In genomic region chr3:143158549-143158988, GRCh38 we compare ENCODE assay signal across 1 cellular context.
TF ChIP-seq lines count a peak whose summit lies in the region.

No MANE protein-coding gene starts in this region.

TF ChIP-seq in IMR-90, 13 proteins besides CTCF, POLR2A, EP300 and RAD21 (continued from another document):
- TF ChIP-seq RFX5 (IDR thresholded peaks at IDR 0.05; ENCODE audit: low read depth, low read length) (no peak), RCOR1 (IDR thresholded peaks at IDR 0.05; ENCODE audit: insufficient replicate concordance, low read length) (no peak), SMC3 (IDR thresholded peaks at IDR 0.05; ENCODE audit: low read depth, low read length) (no peak)
- TF ChIP-seq, protein P1, sequence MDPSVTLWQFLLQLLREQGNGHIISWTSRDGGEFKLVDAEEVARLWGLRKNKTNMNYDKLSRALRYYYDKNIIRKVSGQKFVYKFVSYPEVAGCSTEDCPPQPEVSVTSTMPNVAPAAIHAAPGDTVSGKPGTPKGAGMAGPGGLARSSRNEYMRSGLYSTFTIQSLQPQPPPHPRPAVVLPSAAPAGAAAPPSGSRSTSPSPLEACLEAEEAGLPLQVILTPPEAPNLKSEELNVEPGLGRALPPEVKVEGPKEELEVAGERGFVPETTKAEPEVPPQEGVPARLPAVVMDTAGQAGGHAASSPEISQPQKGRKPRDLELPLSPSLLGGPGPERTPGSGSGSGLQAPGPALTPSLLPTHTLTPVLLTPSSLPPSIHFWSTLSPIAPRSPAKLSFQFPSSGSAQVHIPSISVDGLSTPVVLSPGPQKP (IDR thresholded peaks at IDR 0.05; ENCODE audit: borderline replicate concordance, low read depth, low read length): no peak
